ENCODE assay signal across 10 cellular contexts in the genomic region with DNA sequence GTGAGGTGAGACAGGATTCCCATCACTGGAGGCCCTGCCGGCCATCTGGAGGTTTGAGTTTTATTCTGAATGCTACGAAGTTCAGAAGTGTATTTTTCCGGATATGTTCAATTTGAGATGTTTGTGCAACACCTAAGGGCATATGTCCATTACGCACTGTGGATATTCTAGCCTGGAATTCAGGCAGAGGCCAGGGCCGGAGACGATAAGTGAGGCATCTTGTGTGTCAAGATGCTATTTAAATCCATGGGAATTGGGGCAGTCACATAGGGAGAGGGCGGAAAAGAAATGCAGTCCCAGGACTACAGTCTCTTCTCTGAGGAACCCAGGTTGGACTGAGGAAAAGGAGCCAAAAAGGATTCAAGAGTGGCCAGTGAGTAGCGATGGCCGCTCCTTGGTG. TPM values are rescaled to one million over a fixed set of nuclear protein-coding genes. Genes with fewer than 3 reads are reported as not detected.
DNase-seq lines count a peak whose midpoint lies in the region; ATAC-seq lines count a peak whose summit lies in the region.
"Had no signal": no experiment of that assay in that cellular context is flagged by ENCODE, and none has a peak within 500 bp of the region (broad histone marks: within the 10 kb centered on the region; RNA-seq: fewer than 3 reads in every experiment).

No MANE protein-coding gene starts in this region.

- no peaks in the 10 kb centered on the region for H3K9me3 Mint-ChIP-seq in activated naive CD4-positive, alpha-beta T cell treated with anti-CD3 and anti-CD28 coated beads, Interleukin-2, amount 50 U/mL, for 24 hours
- no peaks in the 10 kb centered on the region for H3K9me3 Mint-ChIP-seq in activated T-helper 1 cell treated with anti-CD3 and anti-CD28 coated beads, Interleukin-12 subunit alpha, Interleukin-12 subunit beta, Interleukin-2, Interleukin-4 antibody, amounts not matched to agents 30 ng/mL and 10 ng/mL and 1 ng/mL, durations not matched to agents 14 hours and 24 hours and 36 hours
- H3K9me3 Mint-ChIP-seq in stimulated activated naive B cell treated with anti-CD40 and anti-IgM and Interleukin-4, amounts not matched to agents 10 μg/mL and 1 μg/mL and 100 μg/mL, for 72 hours: no peaks in the 10 kb centered on the region

- H3K4me1 Mint-ChIP-seq in activated naive CD4-positive, alpha-beta T cell treated with anti-CD3 and anti-CD28 coated beads, Interleukin-2, amount 50 U/mL, for 24 hours: peaks cover 35% of the 10 kb centered on the region
- H3K4me1 Mint-ChIP-seq in activated T-helper 1 cell treated with anti-CD3 and anti-CD28 coated beads, Interleukin-12 subunit alpha, Interleukin-12 subunit beta, Interleukin-2, Interleukin-4 antibody, amounts not matched to agents 30 ng/mL and 10 ng/mL and 1 ng/mL, durations not matched to agents 14 hours and 24 hours and 36 hours (ENCODE audit: low read depth): peaks cover 46% of the 10 kb centered on the region
- peaks cover 7 to 29% of the 10 kb centered on the region in 2 donors for H3K4me1 Mint-ChIP-seq in stimulated activated naive B cell treated with anti-CD40 and anti-IgM and Interleukin-4, amounts not matched to agents 10 μg/mL and 1 μg/mL and 100 μg/mL, for 72 hours

- H3K36me3 Mint-ChIP-seq in activated naive CD4-positive, alpha-beta T cell treated with anti-CD3 and anti-CD28 coated beads, Interleukin-2, amount 50 U/mL, for 24 hours: no peaks in the 10 kb centered on the region
- peaks cover 6% of the 10 kb centered on the region for H3K36me3 Mint-ChIP-seq in activated T-helper 1 cell treated with anti-CD3 and anti-CD28 coated beads, Interleukin-12 subunit alpha, Interleukin-12 subunit beta, Interleukin-2, Interleukin-4 antibody, amounts not matched to agents 30 ng/mL and 10 ng/mL and 1 ng/mL, durations not matched to agents 14 hours and 24 hours and 36 hours (ENCODE audit: low read depth)
- peaks cover under 1 to 12% of the 10 kb centered on the region in 2 donors for H3K36me3 Mint-ChIP-seq in stimulated activated naive B cell treated with anti-CD40 and anti-IgM and Interleukin-4, amounts not matched to agents 10 μg/mL and 1 μg/mL and 100 μg/mL, for 72 hours

- intact Hi-C loops in activated T-helper 1 cell treated with anti-CD3 and anti-CD28 coated beads, Interleukin-12 subunit alpha, Interleukin-12 subunit beta, Interleukin-2, Interleukin-4 antibody, amounts not matched to agents 30 ng/mL and 10 ng/mL and 1 ng/mL, durations not matched to agents 14 hours and 24 hours and 36 hours (cut with micrococcal nuclease): loop anchor here (10.0 kb wide), 1 partner anchor 692 kb away; no protein-coding TSS in a partner anchor
- intact Hi-C loops in left cardiac atrium (cut with DNase I): loop anchor here in 1 of 2 donors (2.0 to 10.0 kb wide), 3 partner anchors 38 to 274 kb away; a partner anchor contains a TSS

- H3K27ac Mint-ChIP-seq in activated naive CD4-positive, alpha-beta T cell treated with anti-CD3 and anti-CD28 coated beads, Interleukin-2, amount 50 U/mL, for 24 hours: no peak overlapping the region
- H3K27ac Mint-ChIP-seq in activated T-helper 1 cell treated with anti-CD3 and anti-CD28 coated beads, Interleukin-12 subunit alpha, Interleukin-12 subunit beta, Interleukin-2, Interleukin-4 antibody, amounts not matched to agents 30 ng/mL and 10 ng/mL and 1 ng/mL, durations not matched to agents 14 hours and 24 hours and 36 hours: peak overlapping the region; percentile 71
- no peak overlapping the region for H3K27ac Mint-ChIP-seq in stimulated activated naive B cell treated with anti-CD40 and anti-IgM and Interleukin-4, amounts not matched to agents 10 μg/mL and 1 μg/mL and 100 μg/mL, for 72 hours

- DNase-seq in activated naive CD4-positive, alpha-beta T cell (lab: John Stamatoyannopoulos, UW): no peak
- no peak for DNase-seq in activated T-helper 1 cell treated with anti-CD3 and anti-CD28 coated beads, Interleukin-12 subunit alpha, Interleukin-12 subunit beta, Interleukin-2, Interleukin-4 antibody, amounts not matched to agents 30 ng/mL and 10 ng/mL and 1 ng/mL, durations not matched to agents 14 hours and 24 hours and 36 hours (ENCODE audit: low spot score)
- DNase-seq in left cardiac atrium (peak; percentile 28), NCI-H1930 (lab: John Stamatoyannopoulos, UW) (no peak)
- no peak for DNase-seq in stimulated activated naive B cell treated with anti-CD40 and anti-IgM and Interleukin-4, amounts not matched to agents 10 μg/mL and 1 μg/mL and 100 μg/mL, for 72 hours
- no peak for DNase-seq in stimulated activated CD4-positive, alpha-beta T cell treated with anti-CD3 and anti-CD28 coated beads, Interleukin-4, amount 100 ng/mL, for 4 hours
- DNase-seq: left colon, NCI-H524 had no signal

- peak overlapping the region; percentile 95 for H3K4me3 Mint-ChIP-seq in activated naive CD4-positive, alpha-beta T cell treated with anti-CD3 and anti-CD28 coated beads, Interleukin-2, amount 50 U/mL, for 24 hours
- H3K4me3 Mint-ChIP-seq in activated T-helper 1 cell treated with anti-CD3 and anti-CD28 coated beads, Interleukin-12 subunit alpha, Interleukin-12 subunit beta, Interleukin-2, Interleukin-4 antibody, amounts not matched to agents 30 ng/mL and 10 ng/mL and 1 ng/mL, durations not matched to agents 14 hours and 24 hours and 36 hours: peak overlapping the region; percentile 96
- peak overlapping the region; percentile 3 to 61 for H3K4me3 Mint-ChIP-seq in stimulated activated naive B cell treated with anti-CD40 and anti-IgM and Interleukin-4, amounts not matched to agents 10 μg/mL and 1 μg/mL and 100 μg/mL, for 72 hours

- ATAC-seq in left cardiac atrium (no peak), HG02610 (IDR thresholded peaks at IDR 0.05; ENCODE audit: unreplicated experiment) (no peak)
- ATAC-seq in stimulated activated naive B cell treated with anti-CD40 and anti-IgM and Interleukin-4, amounts not matched to agents 10 μg/mL and 1 μg/mL and 100 μg/mL, for 72 hours (replicated peaks): no peak
- ATAC-seq: left colon had no signal

- no peaks in the 10 kb centered on the region for H3K27me3 Mint-ChIP-seq in activated naive CD4-positive, alpha-beta T cell treated with anti-CD3 and anti-CD28 coated beads, Interleukin-2, amount 50 U/mL, for 24 hours
- H3K27me3 Mint-ChIP-seq in activated T-helper 1 cell treated with anti-CD3 and anti-CD28 coated beads, Interleukin-12 subunit alpha, Interleukin-12 subunit beta, Interleukin-2, Interleukin-4 antibody, amounts not matched to agents 30 ng/mL and 10 ng/mL and 1 ng/mL, durations not matched to agents 14 hours and 24 hours and 36 hours (ENCODE audit: insufficient read depth): no peaks in the 10 kb centered on the region
- no peaks in the 10 kb centered on the region for H3K27me3 Mint-ChIP-seq in stimulated activated naive B cell treated with anti-CD40 and anti-IgM and Interleukin-4, amounts not matched to agents 10 μg/mL and 1 μg/mL and 100 μg/mL, for 72 hours

RNA-seq across cellular contexts. Expression of a gene that starts 1.9 kb away (rescaled TPM):
- 43.3 and 51.7 TPM in 2 replicates for total RNA-seq in activated T-helper 1 cell treated with anti-CD3 and anti-CD28 coated beads, Interleukin-12 subunit alpha, Interleukin-12 subunit beta, Interleukin-2, Interleukin-4 antibody, amounts not matched to agents 30 ng/mL and 10 ng/mL and 1 ng/mL, durations not matched to agents 14 hours and 24 hours and 36 hours
- 1 to 10 TPM; 6.4 to 7.6 TPM for total RNA-seq in left cardiac atrium

RNA-seq across cellular contexts. Expression of a gene that starts 38.7 kb away (rescaled TPM):
- 36.6 and 38.0 TPM in 2 replicates for total RNA-seq in activated T-helper 1 cell treated with anti-CD3 and anti-CD28 coated beads, Interleukin-12 subunit alpha, Interleukin-12 subunit beta, Interleukin-2, Interleukin-4 antibody, amounts not matched to agents 30 ng/mL and 10 ng/mL and 1 ng/mL, durations not matched to agents 14 hours and 24 hours and 36 hours
- total RNA-seq in left cardiac atrium: 10 to 100 TPM in 1 of 2 donors, 1 to 10 TPM in 1; 7.0 to 10.5 TPM

RNA-seq across cellular contexts. Expression of a gene that starts 38.7 kb away (rescaled TPM):
- total RNA-seq in activated T-helper 1 cell treated with anti-CD3 and anti-CD28 coated beads, Interleukin-12 subunit alpha, Interleukin-12 subunit beta, Interleukin-2, Interleukin-4 antibody, amounts not matched to agents 30 ng/mL and 10 ng/mL and 1 ng/mL, durations not matched to agents 14 hours and 24 hours and 36 hours: 26.7 and 29.6 TPM in 2 replicates
- 1 to 10 TPM; 5.4 to 6.3 TPM for total RNA-seq in left cardiac atrium

RNA-seq across cellular contexts. Expression of a gene that starts 38.9 kb away (rescaled TPM):
- 0.47 and 0.93 TPM in 2 replicates for total RNA-seq in activated T-helper 1 cell treated with anti-CD3 and anti-CD28 coated beads, Interleukin-12 subunit alpha, Interleukin-12 subunit beta, Interleukin-2, Interleukin-4 antibody, amounts not matched to agents 30 ng/mL and 10 ng/mL and 1 ng/mL, durations not matched to agents 14 hours and 24 hours and 36 hours
- 1 to 10 TPM; 1.3 to 1.6 TPM for total RNA-seq in left cardiac atrium

Comparison
In these comparisons a context has a peak if more than half of its experiments do, and no peak if none do; other contexts are left out.
1. H3K4me3 Mint-ChIP-seq: peak in every context shown above with its lines; median percentile 96 in activated T-helper 1 cell treated with anti-CD3 and anti-CD28 coated beads, Interleukin-12 subunit alpha, Interleukin-12 subunit beta, Interleukin-2, Interleukin-4 antibody, amounts not matched to agents 30 ng/mL and 10 ng/mL and 1 ng/mL, durations not matched to agents 14 hours and 24 hours and 36 hours; 95 in activated naive CD4-positive, alpha-beta T cell treated with anti-CD3 and anti-CD28 coated beads, Interleukin-2, amount 50 U/mL, for 24 hours; 32 in stimulated activated naive B cell treated with anti-CD40 and anti-IgM and Interleukin-4, amounts not matched to agents 10 μg/mL and 1 μg/mL and 100 μg/mL, for 72 hours.